In the genomic region with DNA sequence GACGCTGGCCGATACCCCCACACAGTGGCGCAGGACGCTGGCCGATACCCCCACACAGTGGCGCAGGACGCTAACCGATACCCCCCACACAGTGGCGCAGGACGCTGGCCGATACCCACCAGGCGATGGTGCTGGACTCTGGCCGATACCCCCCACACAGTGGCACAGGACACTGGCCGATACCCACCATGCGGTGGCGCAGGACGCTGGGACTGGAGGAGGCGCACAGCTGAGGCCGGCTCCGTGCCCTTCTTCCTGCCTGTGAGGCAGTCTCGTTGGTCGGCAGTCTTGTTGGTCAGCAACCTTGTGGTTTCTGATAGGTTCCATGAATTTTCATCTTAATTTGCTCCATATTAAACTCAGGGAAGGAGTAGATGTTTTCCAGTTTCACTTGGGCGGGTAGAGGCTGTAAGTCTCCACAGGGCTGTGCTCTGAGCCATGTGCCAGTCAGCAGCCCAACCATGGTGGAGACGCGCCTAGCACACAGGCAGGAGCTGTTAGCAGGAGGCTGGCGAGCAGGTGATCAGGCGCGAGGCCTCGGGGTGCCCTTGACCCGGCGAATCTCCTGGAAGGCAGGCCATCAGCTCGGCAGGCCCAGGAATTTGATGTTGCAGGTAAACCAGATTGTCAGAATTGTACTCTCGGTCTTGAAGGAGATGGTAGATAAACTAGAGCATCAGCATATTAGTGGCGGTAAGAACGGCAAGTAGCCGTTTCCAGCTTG, we compare ENCODE assay signal across 26 cellular contexts.
DNase-seq lines count a peak whose midpoint lies in the region; ATAC-seq, FAIRE-seq and TF ChIP-seq lines count a peak whose summit lies in the region.
"Had no signal": no experiment of that assay in that cellular context is flagged by ENCODE, and none has a peak within 500 bp of the region (broad histone marks: within the 10 kb centered on the region; RNA-seq: fewer than 3 reads in every experiment).

No MANE protein-coding gene starts in this region.

- no peaks in the 10 kb centered on the region for H3K27me3 Mint-ChIP-seq in T-helper 2 cell treated with Interferon-gamma antibody and Interleukin-4, amounts not matched to agents 5 μg/mL and 100 μg/mL, for 36 hours (ENCODE audit: low read depth)
- H3K27me3 Mint-ChIP-seq in mesothelial cell of epicardium (ENCODE audit: low read depth) = no peaks in the 10 kb centered on the region
- H3K27me3 Mint-ChIP-seq in stimulated activated memory B cell treated with anti-CD40 and anti-IgM and Interleukin-4, amounts not matched to agents 10 μg/mL and 1 μg/mL and 100 μg/mL, for 72 hours = no peaks in the 10 kb centered on the region

- H3K36me3 ChIP-seq in bronchial epithelial cell (ENCODE audit: control insufficient read depth, insufficient read depth, low read length) (no peaks in the 10 kb centered on the region), brain microvascular endothelial cell (replicated peaks) (no peaks in the 10 kb centered on the region)
- H3K36me3 ChIP-seq: gastroesophageal sphincter, Peyer's patch, tibial artery had no signal

- H3K4me1 Mint-ChIP-seq in T-helper 2 cell treated with Interferon-gamma antibody and Interleukin-4, amounts not matched to agents 5 μg/mL and 100 μg/mL, for 36 hours (ENCODE audit: low read depth) = peaks cover 4% of the 10 kb centered on the region
- H3K4me1 Mint-ChIP-seq in mesothelial cell of epicardium = peaks cover 36% of the 10 kb centered on the region
- H3K4me1 Mint-ChIP-seq in stimulated activated memory B cell treated with anti-CD40 and anti-IgM and Interleukin-4, amounts not matched to agents 10 μg/mL and 1 μg/mL and 100 μg/mL, for 72 hours = peaks cover 67% of the 10 kb centered on the region

- in situ Hi-C loops in brain microvascular endothelial cell (cut with HindIII; ENCODE audit: low pct_ligation_motif_present, low sequenced_read_pairs) = no loop called here

- no peak for TF ChIP-seq CTCF in bronchial epithelial cell (IDR thresholded peaks at IDR 0.05; ENCODE audit: insufficient read depth, low read length, severe bottlenecking)
- no peak for TF ChIP-seq CTCF in mesothelial cell of epicardium (IDR thresholded peaks at IDR 0.05; ENCODE audit: unreplicated experiment)
- no peak for TF ChIP-seq CTCF in brain microvascular endothelial cell (IDR thresholded peaks at IDR 0.05; ENCODE audit: low read depth, low read length, missing control alignments)

- DNase-seq in T-helper 2 cell treated with Interferon-gamma antibody and Interleukin-4, amounts not matched to agents 5 μg/mL and 100 μg/mL, for 36 hours (ENCODE audit: low spot score) = no peak
- DNase-seq in T-helper 2 cell = no peak
- no peak for DNase-seq in bronchial epithelial cell (ENCODE audit: low read depth)
- DNase-seq in mesothelial cell of epicardium (ENCODE audit: low spot score in 2 of 2, unreplicated experiment in 2 of 2) = no peak
- no peak for DNase-seq in NCI-H774 (lab: John Stamatoyannopoulos, UW)
- DNase-seq in DMS79 (lab: John Stamatoyannopoulos, UW) = no peak
- no peak for DNase-seq in brain microvascular endothelial cell
- DNase-seq: activated T-cell treated with anti-CD3 and anti-CD28 coated beads for 4 hours; central memory CD4-positive, alpha-beta T cell; DMS153; GDM1; immature natural killer cell; IMR-90; NCI-H1048; NCI-H187; NCI-H524 treated with DMSO at 0.1 percent for 48 hours; NK-92 treated with Interleukin-12 subunit alpha and Interleukin-12 subunit beta, amount 100 ng/mL, for 24 hours; tibial artery had no signal

- peak; percentile 50 for FAIRE-seq in bronchial epithelial cell (lab: Jason Lieb, UNC)
- FAIRE-seq: endometrium had no signal

- H3K27me3 ChIP-seq in bronchial epithelial cell (ENCODE audit: control insufficient read depth, insufficient read depth, low read length) (no peaks in the 10 kb centered on the region), brain microvascular endothelial cell (replicated peaks) (no peaks in the 10 kb centered on the region)
- H3K27me3 ChIP-seq: gastroesophageal sphincter, hepatocyte, Peyer's patch, SJCRH30, tibial artery had no signal

- ATAC-seq in stimulated activated memory B cell treated with anti-CD40 and anti-IgM and Interleukin-4, amounts not matched to agents 10 μg/mL and 1 μg/mL and 100 μg/mL, for 72 hours = no peak

- H3K27ac Mint-ChIP-seq in T-helper 2 cell treated with Interferon-gamma antibody and Interleukin-4, amounts not matched to agents 5 μg/mL and 100 μg/mL, for 36 hours = peak overlapping the region; percentile 16
- H3K27ac Mint-ChIP-seq in mesothelial cell of epicardium = peak overlapping the region; percentile 54
- H3K27ac Mint-ChIP-seq in stimulated activated memory B cell treated with anti-CD40 and anti-IgM and Interleukin-4, amounts not matched to agents 10 μg/mL and 1 μg/mL and 100 μg/mL, for 72 hours = peak overlapping the region; percentile 55

- H3K9me3 Mint-ChIP-seq in T-helper 2 cell treated with Interferon-gamma antibody and Interleukin-4, amounts not matched to agents 5 μg/mL and 100 μg/mL, for 36 hours = no peaks in the 10 kb centered on the region
- H3K9me3 Mint-ChIP-seq in mesothelial cell of epicardium = no peaks in the 10 kb centered on the region
- no peaks in the 10 kb centered on the region for H3K9me3 Mint-ChIP-seq in stimulated activated memory B cell treated with anti-CD40 and anti-IgM and Interleukin-4, amounts not matched to agents 10 μg/mL and 1 μg/mL and 100 μg/mL, for 72 hours
- H3K9me3 Mint-ChIP-seq: activated naive CD4-positive, alpha-beta T cell treated with anti-CD3 and anti-CD28 coated beads, Interleukin-2, amount 50 U/mL, for 72 hours; immature natural killer cell had no signal

- H3K27ac ChIP-seq in brain microvascular endothelial cell = no peak overlapping the region
- H3K27ac ChIP-seq: gastroesophageal sphincter, hepatocyte, Peyer's patch, SJCRH30, tibial artery had no signal

- H3K4me3 ChIP-seq in bronchial epithelial cell (ENCODE audit: low read depth, low read length) (no peak overlapping the region), brain microvascular endothelial cell (ENCODE audit: low read depth, low read length) (no peak overlapping the region)
- H3K4me3 ChIP-seq: gastroesophageal sphincter, hepatocyte, Peyer's patch, SJCRH30, skin epidermis, tibial artery had no signal

- no peak overlapping the region for H3K4me3 Mint-ChIP-seq in T-helper 2 cell treated with Interferon-gamma antibody and Interleukin-4, amounts not matched to agents 5 μg/mL and 100 μg/mL, for 36 hours
- no peak overlapping the region for H3K4me3 Mint-ChIP-seq in mesothelial cell of epicardium
- no peak overlapping the region for H3K4me3 Mint-ChIP-seq in stimulated activated memory B cell treated with anti-CD40 and anti-IgM and Interleukin-4, amounts not matched to agents 10 μg/mL and 1 μg/mL and 100 μg/mL, for 72 hours

- peaks cover 4% of the 10 kb centered on the region for H3K36me3 Mint-ChIP-seq in T-helper 2 cell treated with Interferon-gamma antibody and Interleukin-4, amounts not matched to agents 5 μg/mL and 100 μg/mL, for 36 hours (ENCODE audit: low read depth)
- H3K36me3 Mint-ChIP-seq in mesothelial cell of epicardium = no peaks in the 10 kb centered on the region
- peaks cover 33% of the 10 kb centered on the region for H3K36me3 Mint-ChIP-seq in stimulated activated memory B cell treated with anti-CD40 and anti-IgM and Interleukin-4, amounts not matched to agents 10 μg/mL and 1 μg/mL and 100 μg/mL, for 72 hours
- H3K36me3 Mint-ChIP-seq: activated naive CD4-positive, alpha-beta T cell treated with anti-CD3 and anti-CD28 coated beads, Interleukin-2, amount 50 U/mL, for 72 hours had no signal
